In the genomic region with DNA sequence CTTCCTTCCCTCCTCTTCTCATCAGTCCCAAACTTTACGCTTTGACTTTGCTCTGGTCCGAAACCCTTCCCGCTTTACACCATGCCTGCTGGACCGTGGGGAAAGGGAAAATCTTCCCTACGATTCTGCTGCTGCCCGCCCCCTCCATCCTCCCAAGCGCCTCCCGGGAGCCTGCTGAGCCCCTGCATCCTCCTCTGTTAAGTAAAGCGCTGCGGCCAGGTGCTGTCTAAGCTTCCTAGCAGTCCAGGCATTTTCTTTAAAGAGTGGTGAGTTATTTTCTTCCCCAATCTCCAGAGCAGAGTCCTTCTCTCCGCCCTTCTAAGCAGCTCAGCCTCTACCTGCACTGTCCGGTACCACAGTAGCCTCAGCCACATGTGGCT, we compare ENCODE assay signal across 22 cellular contexts.
DNase-seq lines count a peak whose midpoint lies in the region; ATAC-seq and TF ChIP-seq lines count a peak whose summit lies in the region.
"Had no signal": no experiment of that assay in that cellular context is flagged by ENCODE, and none has a peak within 500 bp of the region (broad histone marks: within the 10 kb centered on the region; RNA-seq: fewer than 3 reads in every experiment).

No MANE protein-coding gene starts in this region.

- no peak overlapping the region for H3K4me3 ChIP-seq in testis
- H3K4me3 ChIP-seq: BLaER1 had no signal

- H3K36me3 ChIP-seq in testis (ENCODE audit: low read depth, missing control alignments): no peaks in the 10 kb centered on the region
- H3K36me3 ChIP-seq: BLaER1 had no signal

- intact Hi-C loops in testis (cut with DNase I; ENCODE audit: low total_unique reads): no loop called here

- H3K4me3 Mint-ChIP-seq in WTC11: no peak overlapping the region
- H3K4me3 Mint-ChIP-seq in nephron progenitor cell: no peak overlapping the region
- peak overlapping the region; percentile 66 for H3K4me3 Mint-ChIP-seq in type B pancreatic cell
- H3K4me3 Mint-ChIP-seq: CD4-positive, alpha-beta T cell; IgD-negative memory B cell had no signal

- H3K27ac ChIP-seq in cingulate gyrus (ENCODE audit: low read depth, low read length) (peak overlapping the region; percentile 4), testis (no peak overlapping the region)
- H3K27ac ChIP-seq: BLaER1 had no signal

- CTCF ChIA-PET in WTC11 (lab: Charles Lee): interaction anchor here (1.2 to 1.3 kb wide), 2 partner anchors 13 to 17 kb away, joined by 3 to 4 read pairs; no protein-coding TSS in a partner anchor

- no peak for TF ChIP-seq POLR2A in testis (IDR thresholded peaks at IDR 0.05)

- TF ChIP-seq CTCF in WTC11 (IDR thresholded peaks at IDR 0.05): no peak
- no peak for TF ChIP-seq CTCF in nephron progenitor cell (IDR thresholded peaks at IDR 0.05)
- TF ChIP-seq CTCF in type B pancreatic cell (conservative IDR thresholded peaks at IDR 0.05): no peak
- no peak for TF ChIP-seq CTCF in testis (IDR thresholded peaks at IDR 0.05)

- H3K27me3 Mint-ChIP-seq in WTC11 (ENCODE audit: low read depth): peaks cover 7% of the 10 kb centered on the region
- peaks cover 22% of the 10 kb centered on the region for H3K27me3 Mint-ChIP-seq in nephron progenitor cell (ENCODE audit: low read depth, poor library complexity)
- peaks cover 40% of the 10 kb centered on the region for H3K27me3 Mint-ChIP-seq in type B pancreatic cell

- peaks cover 14% of the 10 kb centered on the region for H3K9me3 Mint-ChIP-seq in WTC11
- H3K9me3 Mint-ChIP-seq in nephron progenitor cell: peaks cover 7% of the 10 kb centered on the region
- H3K9me3 Mint-ChIP-seq in type B pancreatic cell: no peaks in the 10 kb centered on the region

- ATAC-seq in WTC11: peak; percentile 22; the same call in 1 of the 2 replicates
- ATAC-seq in HG02938 (IDR thresholded peaks at IDR 0.05; ENCODE audit: unreplicated experiment): no peak

- POLR2A ChIA-PET in WTC11 (lab: Charles Lee): no interaction called here

- H3K36me3 Mint-ChIP-seq in WTC11: peaks cover 9% of the 10 kb centered on the region
- H3K36me3 Mint-ChIP-seq in nephron progenitor cell (ENCODE audit: low read depth): no peaks in the 10 kb centered on the region
- no peaks in the 10 kb centered on the region for H3K36me3 Mint-ChIP-seq in type B pancreatic cell

- WGBS in testis, 2 donors: 30 to 57% methylated on average over 12 of the region's 12 CpGs

- H3K4me1 Mint-ChIP-seq in WTC11 (peaks cover 35% of the 10 kb centered on the region), nephron progenitor cell (peaks cover 6% of the 10 kb centered on the region), type B pancreatic cell (ENCODE audit: unreplicated experiment) (peaks cover 5% of the 10 kb centered on the region)

- H3K27me3 ChIP-seq in testis: no peaks in the 10 kb centered on the region
- H3K27me3 ChIP-seq: BLaER1 had no signal

- no peaks in the 10 kb centered on the region for H3K9me3 ChIP-seq in testis

- peaks cover 14% of the 10 kb centered on the region for H3K4me1 ChIP-seq in testis

- DNase-seq in WTC11 (ENCODE audit: low spot score) (no peak), nephron progenitor cell (no peak), type B pancreatic cell (ENCODE audit: extremely low spot score, unreplicated experiment) (no peak), testis (no peak)
- DNase-seq in activated CD4-positive, alpha-beta T cell treated with anti-CD3 and anti-CD28 coated beads, Interleukin-2, amount 50 U/mL, for 1 hour: no peak
- DNase-seq: ACHN; CD4-positive, alpha-beta T cell; COR-L47; DMS 273 treated with DMSO at 0.1 percent for 48 hours; DMS79 treated with DMSO at 0.1 percent for 48 hours; GOT3; NCI-H1105; NCI-H1694; NCI-H2081; NCI-H2171; NCI-H524 treated with DMSO at 0.1 percent for 48 hours; NCI-H82; Right ventricle myocardium superior had no signal

- H3K27ac Mint-ChIP-seq in WTC11: no peak overlapping the region
- H3K27ac Mint-ChIP-seq in nephron progenitor cell: peak overlapping the region; percentile 49
- no peak overlapping the region for H3K27ac Mint-ChIP-seq in type B pancreatic cell
- H3K27ac Mint-ChIP-seq: CD4-positive, alpha-beta T cell; IgD-negative memory B cell had no signal

TF ChIP-seq in WTC11, 78 proteins besides CTCF, POLR2A, EP300 and RAD21 (continues in another document):
- no peak for TF ChIP-seq MXD4 (CRISPR knock-in tag; IDR thresholded peaks at IDR 0.05; ENCODE audit: borderline replicate concordance)
- TF ChIP-seq, protein P1, sequence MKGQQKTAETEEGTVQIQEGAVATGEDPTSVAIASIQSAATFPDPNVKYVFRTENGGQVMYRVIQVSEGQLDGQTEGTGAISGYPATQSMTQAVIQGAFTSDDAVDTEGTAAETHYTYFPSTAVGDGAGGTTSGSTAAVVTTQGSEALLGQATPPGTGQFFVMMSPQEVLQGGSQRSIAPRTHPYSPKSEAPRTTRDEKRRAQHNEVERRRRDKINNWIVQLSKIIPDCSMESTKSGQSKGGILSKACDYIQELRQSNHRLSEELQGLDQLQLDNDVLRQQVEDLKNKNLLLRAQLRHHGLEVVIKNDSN (CRISPR knock-in tag; IDR thresholded peaks at IDR 0.05): no peak
- TF ChIP-seq, protein P2, sequence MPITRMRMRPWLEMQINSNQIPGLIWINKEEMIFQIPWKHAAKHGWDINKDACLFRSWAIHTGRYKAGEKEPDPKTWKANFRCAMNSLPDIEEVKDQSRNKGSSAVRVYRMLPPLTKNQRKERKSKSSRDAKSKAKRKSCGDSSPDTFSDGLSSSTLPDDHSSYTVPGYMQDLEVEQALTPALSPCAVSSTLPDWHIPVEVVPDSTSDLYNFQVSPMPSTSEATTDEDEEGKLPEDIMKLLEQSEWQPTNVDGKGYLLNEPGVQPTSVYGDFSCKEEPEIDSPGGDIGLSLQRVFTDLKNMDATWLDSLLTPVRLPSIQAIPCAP (CRISPR knock-in tag; IDR thresholded peaks at IDR 0.05): no peak
- TF ChIP-seq, protein P3, sequence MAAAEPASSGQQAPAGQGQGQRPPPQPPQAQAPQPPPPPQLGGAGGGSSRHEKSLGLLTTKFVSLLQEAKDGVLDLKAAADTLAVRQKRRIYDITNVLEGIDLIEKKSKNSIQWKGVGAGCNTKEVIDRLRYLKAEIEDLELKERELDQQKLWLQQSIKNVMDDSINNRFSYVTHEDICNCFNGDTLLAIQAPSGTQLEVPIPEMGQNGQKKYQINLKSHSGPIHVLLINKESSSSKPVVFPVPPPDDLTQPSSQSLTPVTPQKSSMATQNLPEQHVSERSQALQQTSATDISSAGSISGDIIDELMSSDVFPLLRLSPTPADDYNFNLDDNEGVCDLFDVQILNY (CRISPR knock-in tag; IDR thresholded peaks at IDR 0.05): no peak
- TF ChIP-seq ZNF396 (CRISPR knock-in tag; IDR thresholded peaks at IDR 0.05; ENCODE audit: borderline replicate concordance): no peak
- TF ChIP-seq EMX1 (CRISPR knock-in tag; IDR thresholded peaks at IDR 0.05): no peak
- TF ChIP-seq NR2C2 (CRISPR knock-in tag; IDR thresholded peaks at IDR 0.05): no peak
- no peak for TF ChIP-seq SMAD3 (CRISPR knock-in tag; IDR thresholded peaks at IDR 0.05; ENCODE audit: borderline replicate concordance)
- no peak for TF ChIP-seq ZSCAN18 (CRISPR knock-in tag; IDR thresholded peaks at IDR 0.05)
- TF ChIP-seq FOXP1 (CRISPR knock-in tag; IDR thresholded peaks at IDR 0.05; ENCODE audit: borderline replicate concordance): no peak
- TF ChIP-seq, protein P4, sequence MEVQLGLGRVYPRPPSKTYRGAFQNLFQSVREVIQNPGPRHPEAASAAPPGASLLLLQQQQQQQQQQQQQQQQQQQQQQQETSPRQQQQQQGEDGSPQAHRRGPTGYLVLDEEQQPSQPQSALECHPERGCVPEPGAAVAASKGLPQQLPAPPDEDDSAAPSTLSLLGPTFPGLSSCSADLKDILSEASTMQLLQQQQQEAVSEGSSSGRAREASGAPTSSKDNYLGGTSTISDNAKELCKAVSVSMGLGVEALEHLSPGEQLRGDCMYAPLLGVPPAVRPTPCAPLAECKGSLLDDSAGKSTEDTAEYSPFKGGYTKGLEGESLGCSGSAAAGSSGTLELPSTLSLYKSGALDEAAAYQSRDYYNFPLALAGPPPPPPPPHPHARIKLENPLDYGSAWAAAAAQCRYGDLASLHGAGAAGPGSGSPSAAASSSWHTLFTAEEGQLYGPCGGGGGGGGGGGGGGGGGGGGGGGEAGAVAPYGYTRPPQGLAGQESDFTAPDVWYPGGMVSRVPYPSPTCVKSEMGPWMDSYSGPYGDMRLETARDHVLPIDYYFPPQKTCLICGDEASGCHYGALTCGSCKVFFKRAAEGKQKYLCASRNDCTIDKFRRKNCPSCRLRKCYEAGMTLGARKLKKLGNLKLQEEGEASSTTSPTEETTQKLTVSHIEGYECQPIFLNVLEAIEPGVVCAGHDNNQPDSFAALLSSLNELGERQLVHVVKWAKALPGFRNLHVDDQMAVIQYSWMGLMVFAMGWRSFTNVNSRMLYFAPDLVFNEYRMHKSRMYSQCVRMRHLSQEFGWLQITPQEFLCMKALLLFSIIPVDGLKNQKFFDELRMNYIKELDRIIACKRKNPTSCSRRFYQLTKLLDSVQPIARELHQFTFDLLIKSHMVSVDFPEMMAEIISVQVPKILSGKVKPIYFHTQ (CRISPR knock-in tag; IDR thresholded peaks at IDR 0.05): no peak
- TF ChIP-seq ZNF512 (CRISPR knock-in tag; IDR thresholded peaks at IDR 0.05; ENCODE audit: borderline replicate concordance): no peak
